ENCODE assay signal across 9 cellular contexts in genomic region chr20:23125625-23126191, GRCh38. TPM values are rescaled to one million over a fixed set of nuclear protein-coding genes. Genes with fewer than 3 reads are reported as not detected.
A peak's percentile ranks its signal among the peaks of the same experiment; 100 is the strongest.
DNase-seq lines count a peak whose midpoint lies in the region; ATAC-seq, FAIRE-seq and TF ChIP-seq lines count a peak whose summit lies in the region.
"Had no signal": no experiment of that assay in that cellular context is flagged by ENCODE, and none has a peak within 500 bp of the region (broad histone marks: within the 10 kb centered on the region; RNA-seq: fewer than 3 reads in every experiment).

No MANE protein-coding gene starts in this region.

- RAD21 ChIA-PET in GM12878 (lab: Charles Lee; ENCODE audit: unreplicated experiment), result interaction anchor here (0.6 to 3.6 kb wide), 18 partner anchors 9 to 433 kb away, joined by 3 to 22 read pairs (median 3); partner anchors contain the start of gene CD93

- H3K27me3 ChIP-seq in GM12878 (replicated peaks in 1 of 2; ENCODE audit: control insufficient read depth in 2 of 2, insufficient read depth in 2 of 2, low read length in 1 of 2), result no peaks in the 10 kb centered on the region
- no peaks in the 10 kb centered on the region for H3K27me3 ChIP-seq in left lung
- H3K27me3 ChIP-seq: BE2C had no signal

- intact Hi-C loops in GM12878 (cut with micrococcal nuclease; ENCODE audit: unreplicated experiment), result no loop called here
- intact Hi-C loops in left lung (cut with DNase I), result no loop called here

- TF ChIP-seq EP300 in GM12878 (IDR thresholded peaks at IDR 0.05; ENCODE audit: borderline replicate concordance in 1 of 2, control insufficient read depth in 1 of 2, low read depth in 2 of 2, low read length in 2 of 2), result no peak

- no peak overlapping the region; the same call in 1 of the 2 replicates for H3K4me2 ChIP-seq in GM12878 (ENCODE audit: control insufficient read depth, insufficient read depth)

- H3K4me3 ChIP-seq in AG04449 (ENCODE audit: low read depth, low read length), result no peak overlapping the region
- no peak overlapping the region for H3K4me3 ChIP-seq in GM12878
- no peak overlapping the region for H3K4me3 ChIP-seq in left lung

- H3K36me3 ChIP-seq in GM12878 (ENCODE audit: control insufficient read depth in 2 of 2, insufficient read depth in 2 of 2, low read length in 1 of 2), result no peaks in the 10 kb centered on the region
- H3K36me3 ChIP-seq in left lung, result no peaks in the 10 kb centered on the region
- H3K36me3 ChIP-seq: BE2C had no signal

- TF ChIP-seq POLR2A in GM12878 (IDR thresholded peaks at IDR 0.05; ENCODE audit: low read depth, low read length), result no peak

- ATAC-seq in HG02798 (IDR thresholded peaks at IDR 0.05; ENCODE audit: poor library complexity, unreplicated experiment) (peak; percentile 55), GM12878 (peak; percentile 28), left lung (peak; percentile 75), HG02973 (IDR thresholded peaks at IDR 0.05; ENCODE audit: unreplicated experiment) (no peak)

- TF ChIP-seq CTCF in AG04449 (IDR thresholded peaks at IDR 0.05; ENCODE audit: insufficient read depth, low read length, missing control alignments), result no peak
- TF ChIP-seq CTCF in GM12878 (IDR thresholded peaks at IDR 0.05 in 2 of 3, conservative IDR thresholded peaks at IDR 0.05 in 1 of 3; ENCODE audit: control insufficient read depth in 2 of 3, extremely low read depth in 1 of 3, insufficient read depth in 1 of 3, low read depth in 3 of 3, low read length in 3 of 3), result no peak
- no peak for TF ChIP-seq CTCF in left lung (IDR thresholded peaks at IDR 0.05)

- DNase-seq in AG04449 (ENCODE audit: low read depth, low spot score), result peak; percentile 14
- DNase-seq in GM12878 (ENCODE audit: low read depth, low spot score), result no peak
- peak; percentile 82 to 87 for DNase-seq in left lung
- DNase-seq in activated gamma-delta T cell treated with Interleukin-2 at 50 U/mL for 16 hours, result no peak
- no peak for DNase-seq in kidney tubule cell (ENCODE audit: low spot score)
- DNase-seq in NCI-H82 treated with DMSO at 0.1 percent for 48 hours (lab: John Stamatoyannopoulos, UW; ENCODE audit: unreplicated experiment), result no peak
- DNase-seq: BE2C had no signal

- no peak for FAIRE-seq in GM12878 (lab: Jason Lieb, UNC)

- in situ Hi-C loops in GM12878 (cut with MboI), result no loop called here

- POLR2A ChIA-PET in AG04449 (lab: Yijun Ruan, JAX), result no interaction called here
- POLR2A ChIA-PET in GM12878 (lab: Charles Lee), result interaction anchor here (1.0 to 2.3 kb wide), 5 partner anchors 9 to 24 kb away, joined by 3 to 11 read pairs (median 6); no protein-coding TSS in a partner anchor

- no TSS peak for BruUV-seq in GM12878 (replicated peaks; lab: Mats Ljungman, UMichigan)

- no peaks in the 10 kb centered on the region for H3K79me2 ChIP-seq in GM12878 (ENCODE audit: control insufficient read depth, insufficient read depth, low read length)

- peak overlapping the region; percentile 17; the same call in 1 of the 2 replicates for H2AFZ ChIP-seq in GM12878 (ENCODE audit: control insufficient read depth, low read depth, low read length)

- H3K9me3 ChIP-seq in GM12878 (replicated peaks; ENCODE audit: control insufficient read depth, insufficient read depth, low read length) (no peaks in the 10 kb centered on the region), left lung (no peaks in the 10 kb centered on the region)
- H3K9me3 ChIP-seq: BE2C had no signal

- 50% methylated on average over 5 of the region's 5 CpGs for WGBS in GM12878 (ENCODE audit: insufficient coverage, insufficient replicate concordance, low lambda C conversion rate, missing lambda C conversion rate)

- CTCF ChIA-PET in AG04449 (lab: Yijun Ruan, JAX) (no interaction called here), GM12878 (lab: Yijun Ruan, JAX) (interaction anchor here (1.1 to 4.0 kb wide), 12 partner anchors 9 to 109 kb away, joined by 3 to 13 read pairs (median 4); no protein-coding TSS in a partner anchor)

- H3K27ac ChIP-seq in GM12878 (ENCODE audit: control insufficient read depth, insufficient read depth) (no peak overlapping the region), left lung (peak overlapping the region in 1 of 2 donors; percentile 91)

- no peak for TF ChIP-seq RAD21 in GM12878 (IDR thresholded peaks at IDR 0.05; ENCODE audit: insufficient read depth, low read depth, low read length)

- H3K4me1 ChIP-seq in GM12878 (ENCODE audit: control insufficient read depth, insufficient read depth, low read length), result peaks cover 14% of the 10 kb centered on the region
- peaks cover 5 to 84% of the 10 kb centered on the region in 2 donors for H3K4me1 ChIP-seq in left lung
- H3K4me1 ChIP-seq: BE2C had no signal

- H3K9ac ChIP-seq in GM12878 (ENCODE audit: control insufficient read depth, insufficient read depth, low read length), result no peak overlapping the region

- SMC1A ChIA-PET in GM12878 (lab: Charles Lee; ENCODE audit: uncharacterized antibody, unreplicated experiment), result interaction anchor here (1.0 to 4.8 kb wide), 12 partner anchors 9 to 109 kb away, joined by 3 to 28 read pairs (median 5); partner anchors contain the start of gene CD93

- no peaks in the 10 kb centered on the region for H4K20me1 ChIP-seq in GM12878 (ENCODE audit: control insufficient read depth, insufficient read depth)

TF ChIP-seq in GM12878, 131 proteins besides CTCF, POLR2A, EP300 and RAD21:
- 0 out of 2 replicates have a peak, but pooled peaks have one; percentile 32 for TF ChIP-seq IKZF1 (conservative IDR thresholded peaks at IDR 0.05)
- no peak for TF ChIP-seq PML (IDR thresholded peaks at IDR 0.05; ENCODE audit: low read length)
- peak; percentile 58; the same call in 1 of the 2 replicates for TF ChIP-seq RUNX3 (IDR thresholded peaks at IDR 0.05; ENCODE audit: low read length)
- TF ChIP-seq SPI1 (IDR thresholded peaks at IDR 0.05; ENCODE audit: borderline replicate concordance, insufficient read depth, low read depth, low read length), result peak; percentile 52; the same call in 1 of the 2 replicates
- TF ChIP-seq BMI1 (IDR thresholded peaks at IDR 0.05; ENCODE audit: borderline replicate concordance), result no peak
- TF ChIP-seq MEF2B (IDR thresholded peaks at IDR 0.05; ENCODE audit: partially characterized antibody, poor library complexity, severe bottlenecking), result peak; percentile 87
- TF ChIP-seq EGR1 (IDR thresholded peaks at IDR 0.05; ENCODE audit: borderline replicate concordance in 1 of 2, low read depth in 2 of 2, low read length in 2 of 2), result no peak
- TF ChIP-seq TCF12 (IDR thresholded peaks at IDR 0.05; ENCODE audit: low read depth, low read length), result 0 out of 2 replicates have a peak, but pooled peaks have one; percentile 28
- TF ChIP-seq SP1 (IDR thresholded peaks at IDR 0.05; ENCODE audit: low read depth, low read length), result no peak
- TF ChIP-seq ZNF384 (IDR thresholded peaks at IDR 0.05; ENCODE audit: borderline replicate concordance, low read depth, low read length), result no peak
TF ChIP-seq in GM12878: peak in this region for 5.

RNA-seq across cellular contexts. Expression of gene CD93, which starts 39.6 kb away (rescaled TPM):
- total RNA-seq in GM12878 (2013; cell fraction: nucleolus; rRNA removed), result 1.5 and 1.8 TPM in 2 replicates
- total RNA-seq in GM12878 (2014; rRNA removed) (2.3 and 2.7 TPM in 2 replicates), GM12878 (2014; rRNA removed; fragmentation: Illumina TruSeq; extraction: Trizol) (1.3 TPM in 2 replicates), GM12878 (2021) (2.5 and 2.6 TPM in 2 replicates), left lung (100 to 1,000 TPM in 1 of 2 donors, 10 to 100 TPM in 1; 71.2 to 108 TPM)
- 0.26 TPM for polyA plus RNA-seq in GM12878 (2011; ENCODE audit: low read depth)
- polyA plus RNA-seq in GM12878 (2011; rRNA removed) (0.20 and 0.22 TPM in 2 replicates), GM12878 (2014; fragmentation: Illumina TruSeq; extraction: Trizol) (1.6 TPM in 2 replicates), GM12878 (2014; fragmentation: Nextera tagmentation; extraction: Ambion mirVana) (under 1 TPM; 0.35 to 0.55 TPM), GM12878 (2014; rRNA removed) (1.3 and 1.5 TPM in 2 replicates), GM12878 (2016; fragmentation: Nextera tagmentation; extraction: Ambion mirVana) (under 1 TPM; 0.27 to 0.30 TPM)
- 0.15 and 0.17 TPM in 2 replicates for polyA plus RNA-seq in GM12878 (2011; cell fraction: cytosol; rRNA removed)
- 0.18 and 0.30 TPM in 2 replicates for polyA plus RNA-seq in GM12878 (2011; cell fraction: nucleus; rRNA removed)
- 0.24 and 0.28 TPM in 2 replicates for polyA plus RNA-seq in GM12878 (2012)
- polyA minus RNA-seq in GM12878 (2011; rRNA and poly(A)+ RNA removed), result 0.26 and 0.29 TPM in 2 replicates
- polyA minus RNA-seq in GM12878 (2011; cell fraction: cytosol; rRNA and poly(A)+ RNA removed), result 0.10 TPM in 1 of 2 replicates, not detected in the other
- 0.12 and 0.29 TPM in 2 replicates for polyA minus RNA-seq in GM12878 (2011; cell fraction: nucleus; rRNA and poly(A)+ RNA removed)

Comparison
In these comparisons a context has a peak if more than half of its experiments do, and no peak if none do; other contexts are left out.
1. DNase-seq: peak in AG04449 (single experiment) and left lung (2 of 2); none in GM12878 (single experiment), activated gamma-delta T cell treated with Interleukin-2 at 50 U/mL for 16 hours (single experiment), kidney tubule cell (single experiment) and NCI-H82 treated with DMSO at 0.1 percent for 48 hours (single experiment).
2. RNA of gene CD93, which starts 39.6 kb away (total RNA-seq): 71.2 to 108 TPM in left lung; 1.3 to 2.7 TPM in GM12878; every median in the first group is over 10 times any median in the second.